Comparison of ENCODE assay signal across 2 cellular contexts in genomic region chr2:28929581-28929980, GRCh38.
TF ChIP-seq lines count a peak whose summit lies in the region.

No MANE protein-coding gene starts in this region.

TF ChIP-seq in A549, 52 proteins besides CTCF, POLR2A, EP300 and RAD21:
- TF ChIP-seq NPAS2 (CRISPR knock-in tag; IDR thresholded peaks at IDR 0.05; ENCODE audit: borderline replicate concordance): no peak

TF ChIP-seq in GM12878, 131 proteins besides CTCF, POLR2A, EP300 and RAD21:
- no peak for TF ChIP-seq WRNIP1 (IDR thresholded peaks at IDR 0.05; ENCODE audit: borderline replicate concordance, low read depth, low read length)
- TF ChIP-seq, protein P1, sequence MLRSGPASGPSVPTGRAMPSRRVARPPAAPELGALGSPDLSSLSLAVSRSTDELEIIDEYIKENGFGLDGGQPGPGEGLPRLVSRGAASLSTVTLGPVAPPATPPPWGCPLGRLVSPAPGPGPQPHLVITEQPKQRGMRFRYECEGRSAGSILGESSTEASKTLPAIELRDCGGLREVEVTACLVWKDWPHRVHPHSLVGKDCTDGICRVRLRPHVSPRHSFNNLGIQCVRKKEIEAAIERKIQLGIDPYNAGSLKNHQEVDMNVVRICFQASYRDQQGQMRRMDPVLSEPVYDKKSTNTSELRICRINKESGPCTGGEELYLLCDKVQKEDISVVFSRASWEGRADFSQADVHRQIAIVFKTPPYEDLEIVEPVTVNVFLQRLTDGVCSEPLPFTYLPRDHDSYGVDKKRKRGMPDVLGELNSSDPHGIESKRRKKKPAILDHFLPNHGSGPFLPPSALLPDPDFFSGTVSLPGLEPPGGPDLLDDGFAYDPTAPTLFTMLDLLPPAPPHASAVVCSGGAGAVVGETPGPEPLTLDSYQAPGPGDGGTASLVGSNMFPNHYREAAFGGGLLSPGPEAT (IDR thresholded peaks at IDR 0.05; ENCODE audit: low read depth): no peak
- no peak for TF ChIP-seq SREBF2 (IDR thresholded peaks at IDR 0.05; ENCODE audit: low read length)
- TF ChIP-seq BHLHE40 (IDR thresholded peaks at IDR 0.05; ENCODE audit: borderline replicate concordance in 1 of 2, low read depth in 2 of 2, low read length in 1 of 2): no peak
